In the genomic region with DNA sequence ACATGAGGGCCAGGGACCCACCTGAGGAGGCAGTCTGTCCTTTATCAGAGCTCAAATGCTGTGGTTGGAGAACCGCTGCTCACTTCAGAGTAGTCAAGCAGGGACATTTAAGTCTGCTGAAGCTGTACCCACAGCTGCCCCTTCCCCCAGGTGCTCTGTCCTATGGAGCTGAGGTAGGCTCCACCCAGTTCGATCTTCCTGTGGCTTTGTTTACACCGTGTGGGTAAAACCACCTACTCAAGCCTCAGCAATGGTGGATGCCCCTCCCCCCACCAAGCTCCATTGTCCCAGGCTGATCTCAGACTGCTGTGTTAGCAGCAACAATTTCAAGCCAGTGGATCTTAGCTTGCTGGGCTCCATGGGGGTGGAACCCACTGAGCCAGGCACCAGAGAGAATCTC, we compare ENCODE assay signal across 1 cellular context.
TF ChIP-seq lines count a peak whose summit lies in the region.

No MANE protein-coding gene starts in this region.

TF ChIP-seq in WTC11, 78 proteins besides CTCF, POLR2A, EP300 and RAD21 (continued from another document):
- TF ChIP-seq, protein P1, sequence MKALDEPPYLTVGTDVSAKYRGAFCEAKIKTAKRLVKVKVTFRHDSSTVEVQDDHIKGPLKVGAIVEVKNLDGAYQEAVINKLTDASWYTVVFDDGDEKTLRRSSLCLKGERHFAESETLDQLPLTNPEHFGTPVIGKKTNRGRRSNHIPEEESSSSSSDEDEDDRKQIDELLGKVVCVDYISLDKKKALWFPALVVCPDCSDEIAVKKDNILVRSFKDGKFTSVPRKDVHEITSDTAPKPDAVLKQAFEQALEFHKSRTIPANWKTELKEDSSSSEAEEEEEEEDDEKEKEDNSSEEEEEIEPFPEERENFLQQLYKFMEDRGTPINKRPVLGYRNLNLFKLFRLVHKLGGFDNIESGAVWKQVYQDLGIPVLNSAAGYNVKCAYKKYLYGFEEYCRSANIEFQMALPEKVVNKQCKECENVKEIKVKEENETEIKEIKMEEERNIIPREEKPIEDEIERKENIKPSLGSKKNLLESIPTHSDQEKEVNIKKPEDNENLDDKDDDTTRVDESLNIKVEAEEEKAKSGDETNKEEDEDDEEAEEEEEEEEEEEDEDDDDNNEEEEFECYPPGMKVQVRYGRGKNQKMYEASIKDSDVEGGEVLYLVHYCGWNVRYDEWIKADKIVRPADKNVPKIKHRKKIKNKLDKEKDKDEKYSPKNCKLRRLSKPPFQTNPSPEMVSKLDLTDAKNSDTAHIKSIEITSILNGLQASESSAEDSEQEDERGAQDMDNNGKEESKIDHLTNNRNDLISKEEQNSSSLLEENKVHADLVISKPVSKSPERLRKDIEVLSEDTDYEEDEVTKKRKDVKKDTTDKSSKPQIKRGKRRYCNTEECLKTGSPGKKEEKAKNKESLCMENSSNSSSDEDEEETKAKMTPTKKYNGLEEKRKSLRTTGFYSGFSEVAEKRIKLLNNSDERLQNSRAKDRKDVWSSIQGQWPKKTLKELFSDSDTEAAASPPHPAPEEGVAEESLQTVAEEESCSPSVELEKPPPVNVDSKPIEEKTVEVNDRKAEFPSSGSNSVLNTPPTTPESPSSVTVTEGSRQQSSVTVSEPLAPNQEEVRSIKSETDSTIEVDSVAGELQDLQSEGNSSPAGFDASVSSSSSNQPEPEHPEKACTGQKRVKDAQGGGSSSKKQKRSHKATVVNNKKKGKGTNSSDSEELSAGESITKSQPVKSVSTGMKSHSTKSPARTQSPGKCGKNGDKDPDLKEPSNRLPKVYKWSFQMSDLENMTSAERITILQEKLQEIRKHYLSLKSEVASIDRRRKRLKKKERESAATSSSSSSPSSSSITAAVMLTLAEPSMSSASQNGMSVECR (CRISPR knock-in tag; IDR thresholded peaks at IDR 0.05; ENCODE audit: borderline replicate concordance): no peak
TF ChIP-seq in WTC11: peak in this region for 0.
